Comparison of ENCODE assay signal across 21 cellular contexts in the genomic region with DNA sequence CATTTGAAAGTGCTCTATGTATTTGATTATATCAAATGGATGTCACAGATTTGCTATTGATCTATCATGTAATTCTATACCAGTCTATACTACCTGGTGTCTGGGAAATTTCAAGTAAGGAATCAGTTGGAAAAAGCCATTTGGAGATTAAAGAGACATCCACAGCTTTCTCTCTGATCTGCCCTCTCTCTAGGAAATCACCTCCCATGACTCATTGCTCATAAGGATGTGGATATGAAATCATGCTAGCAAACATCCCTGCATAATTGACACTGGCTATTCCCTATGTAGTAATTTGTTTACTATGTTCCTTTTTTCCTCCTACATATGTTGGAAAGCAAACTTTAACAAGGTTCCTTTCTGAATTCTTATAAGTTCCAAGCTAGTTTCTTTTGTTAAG.
"Had no signal": no experiment of that assay in that cellular context is flagged by ENCODE, and none has a peak within 500 bp of the region (broad histone marks: within the 10 kb centered on the region; RNA-seq: fewer than 3 reads in every experiment).

No MANE protein-coding gene starts in this region.

- H3K36me3 Mint-ChIP-seq: activated CD4-positive, alpha-beta memory T cell treated with anti-CD3 and anti-CD28 coated beads for 36 hours; stimulated activated naive B cell treated with anti-CD40 and anti-IgM and Interleukin-4, amounts not matched to agents 10 μg/mL and 1 μg/mL and 100 μg/mL, for 72 hours had no signal

- H3K4me1 ChIP-seq: gastroesophageal sphincter, thyroid gland, uterus had no signal

- H3K9me3 ChIP-seq: gastroesophageal sphincter, thyroid gland, uterus had no signal

- H3K36me3 ChIP-seq: brain microvascular endothelial cell, gastroesophageal sphincter, thyroid gland, uterus had no signal

- H3K4me3 ChIP-seq: gastroesophageal sphincter, skin epidermis, thyroid gland, uterus had no signal

- H3K4me1 Mint-ChIP-seq: activated CD4-positive, alpha-beta T cell treated with anti-CD3 and anti-CD28 coated beads for 36 hours; stimulated activated naive B cell treated with anti-CD40 and anti-IgM and Interleukin-4, amounts not matched to agents 10 μg/mL and 1 μg/mL and 100 μg/mL, for 72 hours had no signal

- DNase-seq: activated CD4-positive, alpha-beta memory T cell treated with anti-CD3 and anti-CD28 coated beads for 36 hours; activated CD4-positive, alpha-beta T cell treated with anti-CD3 and anti-CD28 coated beads for 36 hours; activated effector memory CD4-positive, alpha-beta T cell treated with Interleukin-2 at 50 U/mL for 16 hours; activated naive CD4-positive, alpha-beta T cell treated with anti-CD3 and anti-CD28 coated beads, Interleukin-2, amount 50 U/mL, for 16 hours; activated T-cell treated with anti-CD3 and anti-CD28 coated beads, Interleukin-2, amount 50 U/mL, for 4 hours; amygdala; brain microvascular endothelial cell; dermis blood vessel endothelial cell; effector memory CD8-positive, alpha-beta T cell; nephron progenitor cell; occipital lobe; right cardiac atrium; stimulated activated CD4-positive, alpha-beta T cell treated with anti-CD3 and anti-CD28 coated beads, Interleukin-15, amount 100 ng/mL, for 24 hours; stimulated activated CD4-positive, alpha-beta T cell treated with anti-CD3 and anti-CD28 coated beads, Interleukin-4, amount 100 ng/mL, for 1 hour; stimulated activated naive B cell treated with anti-CD40 and anti-IgM and Interleukin-4, amounts not matched to agents 10 μg/mL and 1 μg/mL and 100 μg/mL, for 72 hours; T-helper 2 cell; thyroid gland; uterus had no signal

- H3K27me3 Mint-ChIP-seq: activated CD4-positive, alpha-beta memory T cell treated with anti-CD3 and anti-CD28 coated beads for 36 hours; activated CD4-positive, alpha-beta T cell treated with anti-CD3 and anti-CD28 coated beads for 36 hours; effector memory CD8-positive, alpha-beta T cell; progenitor cell of endocrine pancreas; stimulated activated naive B cell treated with anti-CD40 and anti-IgM and Interleukin-4, amounts not matched to agents 10 μg/mL and 1 μg/mL and 100 μg/mL, for 72 hours had no signal

- H3K27me3 ChIP-seq: brain microvascular endothelial cell, gastroesophageal sphincter, thyroid gland had no signal

- H3K9me3 Mint-ChIP-seq: activated CD4-positive, alpha-beta memory T cell treated with anti-CD3 and anti-CD28 coated beads for 36 hours; activated T-cell treated with anti-CD3 and anti-CD28 coated beads, Interleukin-2, amount 50 U/mL, for 4 hours; nephron progenitor cell; stimulated activated naive B cell treated with anti-CD40 and anti-IgM and Interleukin-4, amounts not matched to agents 10 μg/mL and 1 μg/mL and 100 μg/mL, for 72 hours had no signal

- H3K27ac Mint-ChIP-seq: activated CD4-positive, alpha-beta memory T cell treated with anti-CD3 and anti-CD28 coated beads for 36 hours; activated CD4-positive, alpha-beta T cell treated with anti-CD3 and anti-CD28 coated beads for 36 hours; effector memory CD8-positive, alpha-beta T cell; nephron progenitor cell; progenitor cell of endocrine pancreas; stimulated activated naive B cell treated with anti-CD40 and anti-IgM and Interleukin-4, amounts not matched to agents 10 μg/mL and 1 μg/mL and 100 μg/mL, for 72 hours had no signal

- H3K27ac ChIP-seq: brain microvascular endothelial cell, gastroesophageal sphincter, skin epidermis, thyroid gland, uterus had no signal

- ATAC-seq: activated CD4-positive, alpha-beta T cell treated with anti-CD3 and anti-CD28 coated beads for 36 hours; activated T-cell treated with anti-CD3 and anti-CD28 coated beads, Interleukin-2, amount 50 U/mL, for 4 hours; effector memory CD8-positive, alpha-beta T cell; gastroesophageal sphincter; right cardiac atrium; stimulated activated naive B cell treated with anti-CD40 and anti-IgM and Interleukin-4, amounts not matched to agents 10 μg/mL and 1 μg/mL and 100 μg/mL, for 72 hours had no signal

- H3K4me3 Mint-ChIP-seq: activated CD4-positive, alpha-beta memory T cell treated with anti-CD3 and anti-CD28 coated beads for 36 hours; activated CD4-positive, alpha-beta T cell treated with anti-CD3 and anti-CD28 coated beads for 36 hours; activated T-cell treated with anti-CD3 and anti-CD28 coated beads, Interleukin-2, amount 50 U/mL, for 4 hours; effector memory CD8-positive, alpha-beta T cell; nephron progenitor cell; stimulated activated naive B cell treated with anti-CD40 and anti-IgM and Interleukin-4, amounts not matched to agents 10 μg/mL and 1 μg/mL and 100 μg/mL, for 72 hours had no signal
